Comparison of ENCODE assay signal across 1 cellular context in genomic region chr3:190424108-190424477, GRCh38.
TF ChIP-seq lines count a peak whose summit lies in the region.

No MANE protein-coding gene starts in this region.

TF ChIP-seq in GM12878, 131 proteins besides CTCF, POLR2A, EP300 and RAD21 (continued from another document):
- TF ChIP-seq ATF2 (IDR thresholded peaks at IDR 0.05; ENCODE audit: low read length) (no peak), TAF1 (IDR thresholded peaks at IDR 0.05; ENCODE audit: borderline replicate concordance, low read depth, low read length) (no peak), SREBF1 (IDR thresholded peaks at IDR 0.05; ENCODE audit: low read length) (no peak), IRF4 (IDR thresholded peaks at IDR 0.05; ENCODE audit: low read depth, low read length) (no peak), RB1 (IDR thresholded peaks at IDR 0.05; ENCODE audit: borderline replicate concordance) (no peak), ESRRA (IDR thresholded peaks at IDR 0.05; ENCODE audit: low read length) (no peak), NFYA (IDR thresholded peaks at IDR 0.05; ENCODE audit: borderline replicate concordance, low read depth, low read length) (no peak), CHD2 (IDR thresholded peaks at IDR 0.05; ENCODE audit: borderline replicate concordance, low read depth, low read length) (no peak)
TF ChIP-seq in GM12878: peak in this region for 0.
